In genomic region chr10:69558559-69558958, GRCh38 we compare ENCODE assay signal across 20 cellular contexts. TPM values are rescaled to one million over a fixed set of nuclear protein-coding genes. Genes with fewer than 3 reads are reported as not detected.
DNase-seq lines count a peak whose midpoint lies in the region; ATAC-seq lines count a peak whose summit lies in the region.
"Had no signal": no experiment of that assay in that cellular context is flagged by ENCODE, and none has a peak within 500 bp of the region (broad histone marks: within the 10 kb centered on the region; RNA-seq: fewer than 3 reads in every experiment).

No MANE protein-coding gene starts in this region.

- peaks cover 3% of the 10 kb centered on the region for H3K27me3 Mint-ChIP-seq in activated naive CD8-positive, alpha-beta T cell treated with anti-CD3 and anti-CD28 coated beads, Interleukin-2, amount 50 U/mL, for 24 hours
- H3K27me3 Mint-ChIP-seq in stimulated activated memory B cell treated with anti-CD40 and anti-IgM and Interleukin-4, amounts not matched to agents 10 μg/mL and 1 μg/mL and 100 μg/mL, for 72 hours: peaks cover 32% of the 10 kb centered on the region

- DNase-seq in activated effector memory CD4-positive, alpha-beta T cell treated with Interleukin-2 at 50 U/mL for 16 hours: peak; percentile 21
- DNase-seq in activated effector memory CD4-positive, alpha-beta T cell treated with anti-CD3 and anti-CD28 coated beads, Interleukin-2, amount 50 U/mL, for 16 hours: no peak
- peak; percentile 72 for DNase-seq in Jurkat, Clone E6-1 (ENCODE audit: low read depth, low spot score)
- DNase-seq in activated naive CD8-positive, alpha-beta T cell treated with anti-CD3 and anti-CD28 coated beads, Interleukin-2, amount 50 U/mL, for 24 hours: no peak
- DNase-seq in NCI-H1417 treated with DMSO at 0.1 percent for 48 hours (lab: John Stamatoyannopoulos, UW) (no peak), NCI-H226 (no peak)
- DNase-seq: DMS79, erythroblast, foreskin fibroblast, hippocampal formation, NCI-H1694, NCI-H69, SK-N-SH had no signal

- ATAC-seq in activated naive CD8-positive, alpha-beta T cell treated with anti-CD3 and anti-CD28 coated beads, Interleukin-2, amount 50 U/mL, for 24 hours: peak; percentile 59
- ATAC-seq in stimulated activated memory B cell treated with anti-CD40 and anti-IgM and Interleukin-4, amounts not matched to agents 10 μg/mL and 1 μg/mL and 100 μg/mL, for 72 hours: peak; percentile 32
- ATAC-seq in GM19452 (IDR thresholded peaks at IDR 0.05; ENCODE audit: unreplicated experiment): no peak
- ATAC-seq: GM12878 had no signal

- H3K27ac Mint-ChIP-seq in activated naive CD8-positive, alpha-beta T cell treated with anti-CD3 and anti-CD28 coated beads, Interleukin-2, amount 50 U/mL, for 24 hours: no peak overlapping the region
- H3K27ac Mint-ChIP-seq in stimulated activated memory B cell treated with anti-CD40 and anti-IgM and Interleukin-4, amounts not matched to agents 10 μg/mL and 1 μg/mL and 100 μg/mL, for 72 hours: no peak overlapping the region
- H3K27ac Mint-ChIP-seq: T-helper 2 cell treated with Interferon-gamma antibody and Interleukin-4, amounts not matched to agents 5 μg/mL and 100 μg/mL, for 36 hours had no signal

- H3K4me3 ChIP-seq in Jurkat, Clone E6-1 (ENCODE audit: low read length): no peak overlapping the region
- H3K4me3 ChIP-seq: GM12878, prostate gland had no signal

- H3K4me3 Mint-ChIP-seq in activated naive CD8-positive, alpha-beta T cell treated with anti-CD3 and anti-CD28 coated beads, Interleukin-2, amount 50 U/mL, for 24 hours: no peak overlapping the region
- H3K4me3 Mint-ChIP-seq in stimulated activated memory B cell treated with anti-CD40 and anti-IgM and Interleukin-4, amounts not matched to agents 10 μg/mL and 1 μg/mL and 100 μg/mL, for 72 hours: no peak overlapping the region
- H3K4me3 Mint-ChIP-seq: T-helper 2 cell treated with Interferon-gamma antibody and Interleukin-4, amounts not matched to agents 5 μg/mL and 100 μg/mL, for 36 hours had no signal

- H3K4me1 Mint-ChIP-seq in activated naive CD8-positive, alpha-beta T cell treated with anti-CD3 and anti-CD28 coated beads, Interleukin-2, amount 50 U/mL, for 24 hours: peaks cover 9% of the 10 kb centered on the region
- no peaks in the 10 kb centered on the region for H3K4me1 Mint-ChIP-seq in stimulated activated memory B cell treated with anti-CD40 and anti-IgM and Interleukin-4, amounts not matched to agents 10 μg/mL and 1 μg/mL and 100 μg/mL, for 72 hours

- no peaks in the 10 kb centered on the region for H3K36me3 Mint-ChIP-seq in activated naive CD8-positive, alpha-beta T cell treated with anti-CD3 and anti-CD28 coated beads, Interleukin-2, amount 50 U/mL, for 24 hours (ENCODE audit: low read depth)
- no peaks in the 10 kb centered on the region for H3K36me3 Mint-ChIP-seq in stimulated activated memory B cell treated with anti-CD40 and anti-IgM and Interleukin-4, amounts not matched to agents 10 μg/mL and 1 μg/mL and 100 μg/mL, for 72 hours

- no peaks in the 10 kb centered on the region for H3K9me3 Mint-ChIP-seq in activated naive CD8-positive, alpha-beta T cell treated with anti-CD3 and anti-CD28 coated beads, Interleukin-2, amount 50 U/mL, for 24 hours
- H3K9me3 Mint-ChIP-seq in stimulated activated memory B cell treated with anti-CD40 and anti-IgM and Interleukin-4, amounts not matched to agents 10 μg/mL and 1 μg/mL and 100 μg/mL, for 72 hours: no peaks in the 10 kb centered on the region
- H3K9me3 Mint-ChIP-seq: T-helper 2 cell treated with Interferon-gamma antibody and Interleukin-4, amounts not matched to agents 5 μg/mL and 100 μg/mL, for 36 hours had no signal

RNA-seq across cellular contexts. Expression of gene NEUROG3, which starts 14.7 kb away (rescaled TPM):
- not detected for polyA plus RNA-seq in Jurkat, Clone E6-1 (2012; ENCODE audit: insufficient read depth, insufficient read length)
- polyA plus RNA-seq: AG04450, GM12878, liver, SK-N-SH had no signal

Comparison
In these comparisons a context has a peak if more than half of its experiments do, and no peak if none do; other contexts are left out.
1. DNase-seq: peak in activated effector memory CD4-positive, alpha-beta T cell treated with Interleukin-2 at 50 U/mL for 16 hours (single experiment) and Jurkat, Clone E6-1 (single experiment); none in activated effector memory CD4-positive, alpha-beta T cell treated with anti-CD3 and anti-CD28 coated beads, Interleukin-2, amount 50 U/mL, for 16 hours (single experiment), activated naive CD8-positive, alpha-beta T cell treated with anti-CD3 and anti-CD28 coated beads, Interleukin-2, amount 50 U/mL, for 24 hours (single experiment), NCI-H1417 treated with DMSO at 0.1 percent for 48 hours (single experiment) and NCI-H226 (single experiment).